ENCODE assay signal across 1 cellular context in genomic region chr1:2302292-2302925, GRCh38.
TF ChIP-seq lines count a peak whose summit lies in the region.

No MANE protein-coding gene starts in this region.

TF ChIP-seq in HepG2, 621 proteins besides CTCF, POLR2A, EP300 and RAD21 (continued from another document):
- TF ChIP-seq ZNF687 (CRISPR knock-in tag; IDR thresholded peaks at IDR 0.05) (0 out of 2 replicates have a peak, but pooled peaks have one; percentile 8), FOXO4 (CRISPR knock-in tag; conservative IDR thresholded peaks at IDR 0.05) (no peak), PHB2 (IDR thresholded peaks at IDR 0.05; ENCODE audit: partially characterized antibody) (no peak)
